8 cellular contexts compared by ENCODE assay signal in the genomic region with DNA sequence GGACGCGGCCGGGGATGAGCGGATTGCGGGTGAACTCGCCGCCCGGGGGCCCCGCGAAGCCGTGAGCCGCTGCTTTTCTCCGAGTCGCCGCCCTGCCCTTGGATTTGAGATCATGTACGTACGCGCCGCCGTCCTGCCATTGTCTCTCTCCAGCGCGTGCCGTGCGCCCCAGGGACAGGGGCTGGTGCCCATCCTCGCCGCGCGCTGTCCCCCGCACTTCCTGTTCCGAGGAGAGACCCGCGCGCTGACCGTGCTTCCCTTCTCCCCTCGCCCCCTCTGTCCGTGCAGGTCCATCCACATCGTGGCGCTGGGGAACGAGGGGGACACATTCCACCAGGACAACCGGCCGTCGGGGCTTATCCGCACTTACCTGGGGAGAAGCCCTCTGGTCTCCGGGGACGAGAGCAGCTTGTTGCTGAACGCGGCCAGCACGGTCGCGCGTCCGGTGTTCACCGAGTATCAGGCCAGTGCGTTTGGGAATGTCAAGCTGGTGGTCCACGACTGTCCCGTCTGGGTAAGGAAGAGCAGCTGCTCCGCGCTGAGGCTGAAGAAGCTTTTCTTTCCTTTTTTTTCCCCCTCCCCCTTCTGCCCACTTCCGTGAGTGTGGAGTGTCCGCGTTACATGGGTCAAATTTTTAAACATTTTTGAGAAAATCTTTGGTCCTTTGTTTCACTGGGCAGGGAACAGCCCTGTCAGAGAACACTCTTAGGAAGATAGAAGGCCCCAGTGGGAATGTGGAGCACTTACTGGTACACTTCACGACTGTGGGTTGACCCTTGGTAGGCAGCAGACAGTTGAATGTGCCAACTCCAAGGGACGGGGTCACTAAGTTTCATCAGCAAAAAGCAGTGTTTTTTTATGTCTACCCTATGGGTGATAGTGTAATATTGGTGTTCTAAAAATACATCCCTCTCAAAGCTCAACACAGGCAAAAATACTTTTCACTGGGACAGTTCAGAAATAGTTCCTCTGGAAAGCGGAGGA. TPM values are rescaled to one million over a fixed set of nuclear protein-coding genes. Genes with fewer than 3 reads are reported as not detected.
DNase-seq lines count a peak whose midpoint lies in the region; ATAC-seq and TF ChIP-seq lines count a peak whose summit lies in the region.

No MANE protein-coding gene starts in this region.

- peaks cover 16% of the 10 kb centered on the region for H3K27me3 Mint-ChIP-seq in stimulated activated memory B cell treated with anti-CD40 and anti-IgM and Interleukin-4, amounts not matched to agents 10 μg/mL and 1 μg/mL and 100 μg/mL, for 72 hours

- H2AFZ ChIP-seq in DND-41 (ENCODE audit: low read depth, low read length) = peak overlapping the region; percentile 70

- H3K4me1 Mint-ChIP-seq in stimulated activated memory B cell treated with anti-CD40 and anti-IgM and Interleukin-4, amounts not matched to agents 10 μg/mL and 1 μg/mL and 100 μg/mL, for 72 hours = peaks cover 35% of the 10 kb centered on the region

- no peaks in the 10 kb centered on the region; the same call in 1 of the 2 replicates for H3K79me2 ChIP-seq in DND-41 (ENCODE audit: insufficient read depth, low read length)

- intact Hi-C loops in lower lobe of right lung (cut with DNase I) = no loop called here

- peak overlapping the region; percentile 72 for H3K9ac ChIP-seq in DND-41 (ENCODE audit: low read depth, low read length)

- peak overlapping the region; percentile 70; the same call in 1 of the 2 replicates for H3K27ac ChIP-seq in DND-41 (ENCODE audit: low read length)
- peak overlapping the region; percentile 88 for H3K27ac ChIP-seq in lower lobe of right lung

- no peaks in the 10 kb centered on the region for H3K9me3 Mint-ChIP-seq in stimulated activated memory B cell treated with anti-CD40 and anti-IgM and Interleukin-4, amounts not matched to agents 10 μg/mL and 1 μg/mL and 100 μg/mL, for 72 hours

- H3K9me3 ChIP-seq in DND-41 (ENCODE audit: insufficient read depth, low read length, severe bottlenecking) = no peaks in the 10 kb centered on the region
- H3K9me3 ChIP-seq in lower lobe of right lung = no peaks in the 10 kb centered on the region

- peak overlapping the region; percentile 86 for H3K4me3 Mint-ChIP-seq in stimulated activated memory B cell treated with anti-CD40 and anti-IgM and Interleukin-4, amounts not matched to agents 10 μg/mL and 1 μg/mL and 100 μg/mL, for 72 hours

- peak overlapping the region; percentile 84 for H3K4me2 ChIP-seq in DND-41 (ENCODE audit: insufficient read depth, low read length)

- H3K27ac Mint-ChIP-seq in stimulated activated memory B cell treated with anti-CD40 and anti-IgM and Interleukin-4, amounts not matched to agents 10 μg/mL and 1 μg/mL and 100 μg/mL, for 72 hours = peak overlapping the region; percentile 78

- no peaks in the 10 kb centered on the region for H3K27me3 ChIP-seq in DND-41 (ENCODE audit: insufficient read depth, low read length, poor library complexity)
- H3K27me3 ChIP-seq in lower lobe of right lung (ENCODE audit: low read depth) = no peaks in the 10 kb centered on the region

- no peaks in the 10 kb centered on the region for H4K20me1 ChIP-seq in DND-41 (ENCODE audit: insufficient read depth, low read length)

- peak; percentile 62 for ATAC-seq in DND-41 (ENCODE audit: insufficient read depth, low read depth)
- peak; percentile 15 for ATAC-seq in GM21423 (IDR thresholded peaks at IDR 0.05; ENCODE audit: unreplicated experiment)
- ATAC-seq in lower lobe of right lung = peak; percentile 47 to 52
- peak; percentile 72 for ATAC-seq in stimulated activated memory B cell treated with anti-CD40 and anti-IgM and Interleukin-4, amounts not matched to agents 10 μg/mL and 1 μg/mL and 100 μg/mL, for 72 hours

- H3K4me3 ChIP-seq in DND-41 (ENCODE audit: low read depth in 1 of 2, low read length in 2 of 2) = peak overlapping the region; percentile 50 to 62; a peak in 3 of 4 replicates
- H3K4me3 ChIP-seq in lower lobe of right lung = peak overlapping the region; percentile 74

- H3K36me3 Mint-ChIP-seq in stimulated activated memory B cell treated with anti-CD40 and anti-IgM and Interleukin-4, amounts not matched to agents 10 μg/mL and 1 μg/mL and 100 μg/mL, for 72 hours = no peaks in the 10 kb centered on the region

- H3K4me1 ChIP-seq in DND-41 (ENCODE audit: insufficient read depth, low read length) (peaks cover 38% of the 10 kb centered on the region), lower lobe of right lung (peaks cover 52% of the 10 kb centered on the region)

- peak; percentile 56 for DNase-seq in DND-41
- DNase-seq in HuH-7 (ENCODE audit: low spot score) = peak; percentile 42
- DNase-seq in UCSD-AML1 (lab: John Stamatoyannopoulos, UW; ENCODE audit: unreplicated experiment) = peak; percentile 50
- peak; percentile 55 for DNase-seq in dermis blood vessel endothelial cell
- DNase-seq in lower lobe of right lung = peak; percentile 69
- no peak for DNase-seq in NCI-H128 (lab: John Stamatoyannopoulos, UW; ENCODE audit: unreplicated experiment)

- H3K36me3 ChIP-seq in DND-41 (ENCODE audit: insufficient read depth, low read length) (no peaks in the 10 kb centered on the region), lower lobe of right lung (no peaks in the 10 kb centered on the region)

- TF ChIP-seq CTCF in DND-41 (IDR thresholded peaks at IDR 0.05; ENCODE audit: borderline replicate concordance, extremely low read depth, low read length, poor library complexity, severe bottlenecking) (peak; percentile 2), lower lobe of right lung (IDR thresholded peaks at IDR 0.05) (no peak)

RNA-seq across cellular contexts. Expression of a gene that starts 0.7 kb away (rescaled TPM):
- total RNA-seq in dermis blood vessel endothelial cell (27.6 and 30.3 TPM in 2 replicates), lower lobe of right lung (51.7 TPM)

RNA-seq across cellular contexts. Expression of a gene that starts 49.1 kb away (rescaled TPM):
- total RNA-seq in dermis blood vessel endothelial cell (not detected in 2 replicates), lower lobe of right lung (not detected)

Comparison
In these comparisons a context has a peak if more than half of its experiments do, and no peak if none do; other contexts are left out.
1. ATAC-seq: peak in every context shown above with its lines; median percentile 72 in stimulated activated memory B cell treated with anti-CD40 and anti-IgM and Interleukin-4, amounts not matched to agents 10 μg/mL and 1 μg/mL and 100 μg/mL, for 72 hours; 62 in DND-41; 50 in lower lobe of right lung; 15 in GM21423.